In genomic region chr14:88218119-88218915, GRCh38 we compare ENCODE assay signal across 22 cellular contexts.
DNase-seq lines count a peak whose midpoint lies in the region; ATAC-seq and TF ChIP-seq lines count a peak whose summit lies in the region.
"Had no signal": no experiment of that assay in that cellular context is flagged by ENCODE, and none has a peak within 500 bp of the region (broad histone marks: within the 10 kb centered on the region; RNA-seq: fewer than 3 reads in every experiment).

No MANE protein-coding gene starts in this region.

- DNase-seq in SK-N-SH, result peak; percentile 17
- DNase-seq in BE2C, result peak; percentile 32
- peak; percentile 65 for DNase-seq in SK-N-DZ (ENCODE audit: low spot score)
- DNase-seq in cerebellum (ENCODE audit: low spot score), result peak; percentile 78
- DNase-seq in mesenteric fat pad (ENCODE audit: low spot score), result no peak
- DNase-seq in amygdala (lab: John Stamatoyannopoulos, UW), result no peak
- DNase-seq: AML-193; CD4-positive, alpha-beta memory T cell; CD4-positive, CD25-positive, alpha-beta regulatory T cell; CD8-positive, alpha-beta memory T cell; COR-L47; DMS 273 treated with DMSO at 0.1 percent for 48 hours; DMS153; DMS53; DMS79; DND-41; EL; GF-D8 had no signal

- no peaks in the 10 kb centered on the region for H3K9me2 ChIP-seq in SK-N-SH

- H3K79me2 ChIP-seq in SK-N-SH (ENCODE audit: insufficient read depth), result no peaks in the 10 kb centered on the region

- TF ChIP-seq EP300 in SK-N-SH (IDR thresholded peaks at IDR 0.05; ENCODE audit: borderline replicate concordance in 1 of 2, low read depth in 1 of 2, low read length in 1 of 2), result no peak

- no peak overlapping the region for H2AFZ ChIP-seq in SK-N-SH (ENCODE audit: low read depth)

- TF ChIP-seq CTCF in SK-N-SH (IDR thresholded peaks at IDR 0.05), result no peak
- no peak for TF ChIP-seq CTCF in BE2C (IDR thresholded peaks at IDR 0.05; ENCODE audit: low read depth, low read length)

- no peak overlapping the region for H3K4me2 ChIP-seq in SK-N-SH
- H3K4me2 ChIP-seq: A549, BLaER1 had no signal

- H3K9ac ChIP-seq in SK-N-SH, result no peak overlapping the region
- H3K9ac ChIP-seq: BLaER1 had no signal

- CTCF ChIA-PET in SK-N-SH (lab: Yijun Ruan, JAX), result interaction anchor here (0.9 kb wide), 1 partner anchor 30 kb away, joined by 4 read pairs; no protein-coding TSS in a partner anchor

- no peaks in the 10 kb centered on the region for H3K9me3 ChIP-seq in SK-N-SH
- no peaks in the 10 kb centered on the region for H3K9me3 ChIP-seq in BE2C
- H3K9me3 ChIP-seq: A549 had no signal

- no peaks in the 10 kb centered on the region for H3K27me3 ChIP-seq in SK-N-SH (ENCODE audit: insufficient read depth)
- H3K27me3 ChIP-seq in BE2C, result no peaks in the 10 kb centered on the region
- H3K27me3 ChIP-seq: BLaER1 had no signal

- H4K20me1 ChIP-seq in SK-N-SH (ENCODE audit: insufficient read depth), result no peaks in the 10 kb centered on the region
- H4K20me1 ChIP-seq: BLaER1 had no signal

- H3K4me3 ChIP-seq in SK-N-SH (ENCODE audit: low read depth in 2 of 2, low read length in 1 of 2) (no peak overlapping the region), BE2C (ENCODE audit: low read depth, low read length) (no peak overlapping the region)
- H3K4me3 ChIP-seq: A549, BLaER1 had no signal

- no peaks in the 10 kb centered on the region for H3F3A ChIP-seq in SK-N-SH (replicated peaks; ENCODE audit: insufficient read depth)

- 29% methylated on average over 9 of the region's 9 CpGs for WGBS in SK-N-SH (ENCODE audit: low lambda C conversion rate)

- no peak for TF ChIP-seq RAD21 in SK-N-SH (IDR thresholded peaks at IDR 0.05; ENCODE audit: low read length)

- H3K36me3 ChIP-seq in SK-N-SH (replicated peaks in 1 of 2; ENCODE audit: control insufficient read depth in 1 of 2, insufficient read depth in 2 of 2, low read length in 1 of 2) (no peaks in the 10 kb centered on the region), BE2C (no peaks in the 10 kb centered on the region)

- ATAC-seq in SK-N-SH treated with all-trans-retinoic acid at 6 μM for 48 hours, result no peak
- ATAC-seq: A549 had no signal

- POLR2A ChIA-PET in SK-N-SH (lab: Yijun Ruan, JAX), result no interaction called here

- H3K27ac ChIP-seq in SK-N-SH (ENCODE audit: low read depth in 2 of 2, low read length in 1 of 2), result no peak overlapping the region
- H3K27ac ChIP-seq: 22Rv1, A549, BLaER1 had no signal

- H3K4me1 ChIP-seq in SK-N-SH (ENCODE audit: control insufficient read depth in 1 of 2, insufficient read depth in 2 of 2, low read depth in 1 of 2, low read length in 1 of 2) (no peaks in the 10 kb centered on the region), BE2C (no peaks in the 10 kb centered on the region)
- H3K4me1 ChIP-seq: A549, BLaER1 had no signal

TF ChIP-seq in SK-N-SH, 30 proteins besides CTCF, POLR2A, EP300 and RAD21:
- TF ChIP-seq ELF1 (IDR thresholded peaks at IDR 0.05) (no peak), SIN3A (IDR thresholded peaks at IDR 0.05; ENCODE audit: borderline replicate concordance, low read depth, low read length) (no peak), GATA2 (CRISPR knock-in tag; IDR thresholded peaks at IDR 0.05) (0 out of 2 replicates have a peak, but pooled peaks have one; percentile 13)

TF ChIP-seq in SK-N-SH treated with all-trans-retinoic acid at 6 μM for 48 hours, 23 proteins besides CTCF, POLR2A, EP300 and RAD21:
- no peak for TF ChIP-seq ZC3H10 (CRISPR knock-in tag; IDR thresholded peaks at IDR 0.05)
- no peak for TF ChIP-seq GLIS3 (CRISPR knock-in tag; IDR thresholded peaks at IDR 0.05)
- no peak for TF ChIP-seq POU6F1 (CRISPR knock-in tag; IDR thresholded peaks at IDR 0.05; ENCODE audit: borderline replicate concordance, low read depth)
- no peak for TF ChIP-seq CSRNP3 (CRISPR knock-in tag; IDR thresholded peaks at IDR 0.05)
- TF ChIP-seq ZNF8 (CRISPR knock-in tag; IDR thresholded peaks at IDR 0.05), result no peak
- TF ChIP-seq ZFP30 (CRISPR knock-in tag; IDR thresholded peaks at IDR 0.05), result no peak

Comparison
In these comparisons a context has a peak if more than half of its experiments do, and no peak if none do; other contexts are left out.
1. DNase-seq: peak in SK-N-SH (single experiment), BE2C (single experiment), SK-N-DZ (single experiment) and cerebellum (single experiment); none in mesenteric fat pad (single experiment) and amygdala (0 of 56).